ENCODE assay signal across 28 cellular contexts in genomic region chr12:109548258-109548657, GRCh38.
"Had no signal": no experiment of that assay in that cellular context is flagged by ENCODE, and none has a peak within 500 bp of the region (broad histone marks: within the 10 kb centered on the region; RNA-seq: fewer than 3 reads in every experiment).

No MANE protein-coding gene starts in this region.

- H3K4me3 Mint-ChIP-seq: naive thymus-derived CD4-positive, alpha-beta T cell; nephron; stimulated activated effector memory CD8-positive, alpha-beta T cell treated with anti-CD3 and anti-CD28 coated beads, Interleukin-12 subunit alpha, Interleukin-12 subunit beta, amount 100 ng/mL, for 72 hours; stimulated activated naive B cell treated with anti-CD40 and anti-IgM and Interleukin-4, amounts not matched to agents 10 μg/mL and 1 μg/mL and 100 μg/mL, for 72 hours; stimulated activated naive CD8-positive, alpha-beta T cell treated with anti-CD3 and anti-CD28 coated beads, Interleukin-15, Interleukin-2, amounts not matched to agents 100 ng/mL and 50 ng/mL, for 24 hours had no signal

- H3K36me3 ChIP-seq: neutrophil, ovary, right lobe of liver, sigmoid colon, thoracic aorta, thyroid gland, upper lobe of left lung, vagina had no signal

- H3K27ac ChIP-seq: neutrophil, ovary, parathyroid adenoma, psoas muscle, right lobe of liver, sigmoid colon, stomach, thoracic aorta, thyroid gland, tibial nerve, upper lobe of left lung, vagina had no signal

- H3K27me3 ChIP-seq: ovary, right lobe of liver, thyroid gland, vagina had no signal

- H2AFZ ChIP-seq: parathyroid adenoma had no signal

- DNase-seq: naive thymus-derived CD4-positive, alpha-beta T cell; nucleus accumbens; ovary; right lobe of liver; sigmoid colon; small intestine; stimulated activated CD4-positive, alpha-beta T cell treated with anti-CD3 and anti-CD28 coated beads, Interleukin-15, amount 100 ng/mL, for 24 hours; stimulated activated CD4-positive, alpha-beta T cell treated with anti-CD3 and anti-CD28 coated beads, Interleukin-2, amount 100 ng/mL, for 24 hours; stimulated activated CD4-positive, alpha-beta T cell treated with anti-CD3 and anti-CD28 coated beads, Interleukin-2, amount 100 ng/mL, for 48 hours; stimulated activated CD4-positive, alpha-beta T cell treated with anti-CD3 and anti-CD28 coated beads, Interleukin-4, amount 100 ng/mL, for 24 hours; stimulated activated naive B cell treated with anti-CD40 and anti-IgM and Interleukin-4, amounts not matched to agents 10 μg/mL and 1 μg/mL and 100 μg/mL, for 72 hours; stimulated activated naive CD4-positive, alpha-beta T cell treated with Interleukin-2 at 50 U/mL for 16 hours; stomach; thyroid gland; trophoblast cell; upper lobe of left lung had no signal

- ATAC-seq: naive thymus-derived CD4-positive, alpha-beta T cell; psoas muscle; right cardiac atrium; right lobe of liver; stimulated activated effector memory CD8-positive, alpha-beta T cell treated with anti-CD3 and anti-CD28 coated beads, Interleukin-12 subunit alpha, Interleukin-12 subunit beta, amount 100 ng/mL, for 72 hours; stimulated activated naive B cell treated with anti-CD40 and anti-IgM and Interleukin-4, amounts not matched to agents 10 μg/mL and 1 μg/mL and 100 μg/mL, for 72 hours had no signal

- H3K27ac Mint-ChIP-seq: nephron; progenitor cell of endocrine pancreas; stimulated activated effector memory CD8-positive, alpha-beta T cell treated with anti-CD3 and anti-CD28 coated beads, Interleukin-12 subunit alpha, Interleukin-12 subunit beta, amount 100 ng/mL, for 72 hours; stimulated activated naive B cell treated with anti-CD40 and anti-IgM and Interleukin-4, amounts not matched to agents 10 μg/mL and 1 μg/mL and 100 μg/mL, for 72 hours; stimulated activated naive CD8-positive, alpha-beta T cell treated with anti-CD3 and anti-CD28 coated beads, Interleukin-15, Interleukin-2, amounts not matched to agents 100 ng/mL and 50 ng/mL, for 24 hours had no signal

- H3K9ac ChIP-seq: parathyroid adenoma had no signal

- H3K9me3 ChIP-seq: neutrophil, ovary, psoas muscle, right lobe of liver, sigmoid colon, stomach, thoracic aorta, thyroid gland, tibial nerve, upper lobe of left lung, vagina had no signal

- H3K4me3 ChIP-seq: ovary, psoas muscle, right lobe of liver, sigmoid colon, stomach, thoracic aorta, thyroid gland, tibial nerve, upper lobe of left lung, vagina had no signal

- H3K79me2 ChIP-seq: parathyroid adenoma had no signal

- H3K4me1 Mint-ChIP-seq: stimulated activated naive B cell treated with anti-CD40 and anti-IgM and Interleukin-4, amounts not matched to agents 10 μg/mL and 1 μg/mL and 100 μg/mL, for 72 hours had no signal

- H3K9me3 Mint-ChIP-seq: naive thymus-derived CD4-positive, alpha-beta T cell; nephron; stimulated activated effector memory CD8-positive, alpha-beta T cell treated with anti-CD3 and anti-CD28 coated beads, Interleukin-12 subunit alpha, Interleukin-12 subunit beta, amount 100 ng/mL, for 72 hours; stimulated activated naive B cell treated with anti-CD40 and anti-IgM and Interleukin-4, amounts not matched to agents 10 μg/mL and 1 μg/mL and 100 μg/mL, for 72 hours; stimulated activated naive CD8-positive, alpha-beta T cell treated with anti-CD3 and anti-CD28 coated beads, Interleukin-15, Interleukin-2, amounts not matched to agents 100 ng/mL and 50 ng/mL, for 24 hours had no signal

- H3K4me1 ChIP-seq: parathyroid adenoma, sigmoid colon had no signal

- FAIRE-seq: small intestine, urothelium cell line had no signal

- H3K36me3 Mint-ChIP-seq: stimulated activated effector memory CD8-positive, alpha-beta T cell treated with anti-CD3 and anti-CD28 coated beads, Interleukin-12 subunit alpha, Interleukin-12 subunit beta, amount 100 ng/mL, for 72 hours; stimulated activated naive B cell treated with anti-CD40 and anti-IgM and Interleukin-4, amounts not matched to agents 10 μg/mL and 1 μg/mL and 100 μg/mL, for 72 hours had no signal
